In genomic region chr5:32020271-32020670, GRCh38 we compare ENCODE assay signal across 9 cellular contexts.
DNase-seq lines count a peak whose midpoint lies in the region; ATAC-seq, FAIRE-seq and TF ChIP-seq lines count a peak whose summit lies in the region.
"Had no signal": no experiment of that assay in that cellular context is flagged by ENCODE, and none has a peak within 500 bp of the region (broad histone marks: within the 10 kb centered on the region; RNA-seq: fewer than 3 reads in every experiment).

No MANE protein-coding gene starts in this region.

- H3K9me3 ChIP-seq in effector memory CD4-positive, alpha-beta T cell (ENCODE audit: control insufficient read depth, low read length), result no peaks in the 10 kb centered on the region

- ATAC-seq in GM21367 (IDR thresholded peaks at IDR 0.05; ENCODE audit: unreplicated experiment), result peak; percentile 86
- peak; percentile 85 for ATAC-seq in HG03460 (IDR thresholded peaks at IDR 0.05; ENCODE audit: unreplicated experiment)

- H3K27ac ChIP-seq in effector memory CD4-positive, alpha-beta T cell (ENCODE audit: insufficient read depth, low read length, poor library complexity, severe bottlenecking), result no peak overlapping the region
- H3K27ac ChIP-seq: epithelial cell of prostate had no signal

- DNase-seq in GM12891 (ENCODE audit: insufficient read length, low spot score) (no peak), NCI-H2227 (lab: John Stamatoyannopoulos, UW; ENCODE audit: unreplicated experiment) (no peak), inferior parietal cortex (ENCODE audit: extremely low spot score) (no peak), superior temporal gyrus (ENCODE audit: extremely low spot score) (no peak), foreskin melanocyte (no peak)
- DNase-seq in effector memory CD4-positive, alpha-beta T cell, result no peak

- H3K27me3 ChIP-seq in effector memory CD4-positive, alpha-beta T cell (replicated peaks; ENCODE audit: control insufficient read depth, insufficient read depth, low read length, poor library complexity, severe bottlenecking), result no peaks in the 10 kb centered on the region

- no peaks in the 10 kb centered on the region for H3K36me3 ChIP-seq in effector memory CD4-positive, alpha-beta T cell (ENCODE audit: control insufficient read depth, insufficient read depth, low read length)

- H3K4me1 ChIP-seq in effector memory CD4-positive, alpha-beta T cell (ENCODE audit: control insufficient read depth, insufficient read depth, low read length, poor library complexity, severe bottlenecking), result no peaks in the 10 kb centered on the region

- peak; percentile 52 for FAIRE-seq in GM12891 (lab: Jason Lieb, UNC)

- no peak for TF ChIP-seq POLR2A in GM12891 (IDR thresholded peaks at IDR 0.05; ENCODE audit: low read depth, low read length)

- peak overlapping the region; percentile 12 for H3K4me3 ChIP-seq in effector memory CD4-positive, alpha-beta T cell (ENCODE audit: insufficient read depth, low read depth, low read length, poor library complexity, severe bottlenecking)

TF ChIP-seq in GM12891, 5 proteins besides CTCF, POLR2A, EP300 and RAD21:
- TF ChIP-seq POLR2AphosphoS5 (IDR thresholded peaks at IDR 0.05; ENCODE audit: low read depth, low read length) (no peak), POU2F2 (IDR thresholded peaks at IDR 0.05; ENCODE audit: low read depth, low read length) (no peak), SPI1 (IDR thresholded peaks at IDR 0.05; ENCODE audit: low read depth, low read length) (peak; percentile 75), TAF1 (IDR thresholded peaks at IDR 0.05; ENCODE audit: low read depth, low read length) (no peak)
